ENCODE assay signal across 30 cellular contexts in the genomic region with DNA sequence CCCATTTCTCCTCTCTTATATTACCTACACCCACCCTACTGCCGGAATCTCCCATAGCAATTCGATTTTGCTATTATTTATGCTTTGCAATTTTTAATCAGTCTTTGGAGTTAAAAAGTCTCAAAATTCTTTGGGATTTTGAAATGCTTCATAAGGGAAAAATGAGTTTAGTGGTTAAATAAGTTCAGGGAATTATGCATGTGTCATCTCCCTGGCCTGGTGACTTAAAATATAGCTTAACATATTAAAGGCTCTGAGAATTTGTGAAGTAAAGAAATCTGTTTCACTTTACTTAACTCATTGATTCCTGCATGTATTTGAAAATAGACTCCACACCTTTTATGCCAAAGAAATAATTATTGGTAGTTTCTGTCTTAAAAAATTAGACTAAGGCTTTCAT.
A peak's percentile ranks its signal among the peaks of the same experiment; 100 is the strongest.
DNase-seq lines count a peak whose midpoint lies in the region; ATAC-seq and TF ChIP-seq lines count a peak whose summit lies in the region.
"Had no signal": no experiment of that assay in that cellular context is flagged by ENCODE, and none has a peak within 500 bp of the region (broad histone marks: within the 10 kb centered on the region; RNA-seq: fewer than 3 reads in every experiment).

No MANE protein-coding gene starts in this region.

- ATAC-seq in GM19452 (IDR thresholded peaks at IDR 0.05; ENCODE audit: unreplicated experiment) (no peak), GM19023 (IDR thresholded peaks at IDR 0.05; ENCODE audit: unreplicated experiment) (no peak)
- ATAC-seq: lower lobe of right lung; mucosa of descending colon; natural killer cell treated with Interleukin-12 subunit alpha and Interleukin-12 subunit beta and Interleukin-15 and Interleukin-18, amount 100 ng/mL, for 72 hours; stimulated activated effector memory CD8-positive, alpha-beta T cell treated with anti-CD3 and anti-CD28 coated beads, Interleukin-12 subunit alpha, Interleukin-12 subunit beta, amount 100 ng/mL, for 72 hours; T-helper 17 cell had no signal

- no peak overlapping the region for H3K4me3 Mint-ChIP-seq in HFFc6
- H3K4me3 Mint-ChIP-seq: activated naive CD8-positive, alpha-beta T cell; activated T-cell treated with anti-CD3 and anti-CD28 coated beads, Interleukin-2, amount 50 U/mL, for 24 hours; CD4-positive, alpha-beta T cell; natural killer cell treated with Interleukin-12 subunit alpha and Interleukin-12 subunit beta and Interleukin-15 and Interleukin-18, amount 100 ng/mL, for 72 hours; stimulated activated effector memory CD8-positive, alpha-beta T cell treated with anti-CD3 and anti-CD28 coated beads, Interleukin-12 subunit alpha, Interleukin-12 subunit beta, amount 100 ng/mL, for 72 hours; T-helper 17 cell had no signal

- DNase-seq in AG04449 (ENCODE audit: low read depth, low spot score) (peak; percentile 38), HFFc6 (peak; percentile 2), astrocyte of the spinal cord (ENCODE audit: low read depth, low spot score) (peak; percentile 4), hepatic stellate cell (ENCODE audit: low spot score) (peak; percentile 4), putamen (ENCODE audit: low spot score) (no peak), NCI-H1105 (lab: John Stamatoyannopoulos, UW) (no peak)
- DNase-seq: activated effector memory CD4-positive, alpha-beta T cell treated with anti-CD3 and anti-CD28 coated beads, Interleukin-2, amount 50 U/mL, for 16 hours; activated T-cell treated with anti-CD3 and anti-CD28 coated beads, Interleukin-2, amount 50 U/mL, for 24 hours; aorta; CD4-positive, alpha-beta T cell; effector memory CD4-positive, alpha-beta T cell; KG1; lower lobe of right lung; MM.1S; mucosa of descending colon; NCI-H1417 treated with DMSO at 0.1 percent for 48 hours; NCI-H2029 treated with DMSO at 0.1 percent for 48 hours; NCI-H524; occipital lobe; T-helper 17 cell; trophoblast cell had no signal

- TF ChIP-seq CTCF in AG04449 (IDR thresholded peaks at IDR 0.05; ENCODE audit: insufficient read depth, low read length, missing control alignments) = no peak
- no peak for TF ChIP-seq CTCF in HFFc6 (IDR thresholded peaks at IDR 0.05)
- TF ChIP-seq CTCF in astrocyte of the spinal cord (IDR thresholded peaks at IDR 0.05; ENCODE audit: low read depth, low read length) = no peak

- in situ Hi-C loops in astrocyte of the spinal cord (cut with HindIII; ENCODE audit: low sequenced_read_pairs) = no loop called here

- peaks cover 15% of the 10 kb centered on the region; the same call in 1 of the 2 replicates for H3K9me3 Mint-ChIP-seq in HFFc6
- H3K9me3 Mint-ChIP-seq: CD4-positive, alpha-beta T cell; stimulated activated effector memory CD8-positive, alpha-beta T cell treated with anti-CD3 and anti-CD28 coated beads, Interleukin-12 subunit alpha, Interleukin-12 subunit beta, amount 100 ng/mL, for 72 hours had no signal

- H3K4me3 ChIP-seq in AG04449 (ENCODE audit: low read depth, low read length) (no peak overlapping the region), astrocyte of the spinal cord (ENCODE audit: low read depth, low read length) (no peak overlapping the region)
- H3K4me3 ChIP-seq: cardiac muscle cell, coronary artery, hepatocyte, lower lobe of right lung, mucosa of descending colon, SK-N-MC had no signal

- H3K4me1 Mint-ChIP-seq in HFFc6 (ENCODE audit: low read depth) = peaks cover 19% of the 10 kb centered on the region
- H3K4me1 Mint-ChIP-seq: stimulated activated effector memory CD8-positive, alpha-beta T cell treated with anti-CD3 and anti-CD28 coated beads, Interleukin-12 subunit alpha, Interleukin-12 subunit beta, amount 100 ng/mL, for 72 hours; T-helper 17 cell had no signal

- CTCF ChIA-PET in AG04449 (lab: Yijun Ruan, JAX) = no interaction called here

- POLR2A ChIA-PET in AG04449 (lab: Yijun Ruan, JAX) = interaction anchor here (0.6 kb wide), 1 partner anchor 93 kb away, joined by 4 read pairs; no protein-coding TSS in a partner anchor

- no peaks in the 10 kb centered on the region for H3K27me3 Mint-ChIP-seq in HFFc6 (ENCODE audit: insufficient read depth)
- H3K27me3 Mint-ChIP-seq: activated naive CD8-positive, alpha-beta T cell; CD4-positive, alpha-beta T cell; T-helper 17 cell had no signal

- peaks cover 33% of the 10 kb centered on the region for H3K36me3 Mint-ChIP-seq in HFFc6 (ENCODE audit: low read depth)
- H3K36me3 Mint-ChIP-seq: activated naive CD8-positive, alpha-beta T cell; natural killer cell treated with Interleukin-12 subunit alpha and Interleukin-12 subunit beta and Interleukin-15 and Interleukin-18, amount 100 ng/mL, for 72 hours; stimulated activated effector memory CD8-positive, alpha-beta T cell treated with anti-CD3 and anti-CD28 coated beads, Interleukin-12 subunit alpha, Interleukin-12 subunit beta, amount 100 ng/mL, for 72 hours had no signal

- H3K27ac Mint-ChIP-seq in HFFc6 = peak overlapping the region; percentile 80
- H3K27ac Mint-ChIP-seq: activated naive CD8-positive, alpha-beta T cell; activated T-cell treated with anti-CD3 and anti-CD28 coated beads, Interleukin-2, amount 50 U/mL, for 24 hours; CD4-positive, alpha-beta T cell; natural killer cell treated with Interleukin-12 subunit alpha and Interleukin-12 subunit beta and Interleukin-15 and Interleukin-18, amount 100 ng/mL, for 72 hours; stimulated activated effector memory CD8-positive, alpha-beta T cell treated with anti-CD3 and anti-CD28 coated beads, Interleukin-12 subunit alpha, Interleukin-12 subunit beta, amount 100 ng/mL, for 72 hours; T-helper 17 cell had no signal

Comparison
In these comparisons a context has a peak if more than half of its experiments do, and no peak if none do; other contexts are left out.
1. DNase-seq: peak in AG04449 (single experiment), HFFc6 (single experiment), astrocyte of the spinal cord (single experiment) and hepatic stellate cell (single experiment); none in putamen (single experiment) and NCI-H1105 (single experiment).